Comparison of ENCODE assay signal across 9 cellular contexts in genomic region chr19:14765403-14765802, GRCh38. TPM values are rescaled to one million over a fixed set of nuclear protein-coding genes. Genes with fewer than 3 reads are reported as not detected.
DNase-seq lines count a peak whose midpoint lies in the region; ATAC-seq and TF ChIP-seq lines count a peak whose summit lies in the region.
"Not testable (repeated sequence)": the region's sequence is repeated elsewhere in the genome, so short reads cannot be mapped to it uniquely, and the experiment has no call there.
"Had no signal": no experiment of that assay in that cellular context is flagged by ENCODE, and none has a peak within 500 bp of the region (broad histone marks: within the 10 kb centered on the region; RNA-seq: fewer than 3 reads in every experiment).

No MANE protein-coding gene starts in this region.

- H3K27ac ChIP-seq in spleen, suprapubic skin: not testable (repeated sequence)

- DNase-seq in CD14-positive monocyte (ENCODE audit: low spot score); T-helper 17 cell; activated T-cell treated with anti-CD3 and anti-CD28 coated beads, Interleukin-2, amount 50 U/mL, for 24 hours; activated naive CD8-positive, alpha-beta T cell treated with anti-CD3 and anti-CD28 coated beads, Interleukin-2, amount 50 U/mL, for 24 hours; erythroblast (lab: John Stamatoyannopoulos, UW); naive thymus-derived CD8-positive, alpha-beta T cell: not testable (repeated sequence)
- DNase-seq in spleen: peak; percentile 27
- peak; percentile 41 to 56 for DNase-seq in suprapubic skin (ENCODE audit: low spot score in 2 of 2)

- H3K4me1 Mint-ChIP-seq in CD14-positive monocyte: peaks cover 18% of the 10 kb centered on the region
- not testable (repeated sequence) for H3K4me1 Mint-ChIP-seq in T-helper 17 cell; activated T-cell treated with anti-CD3 and anti-CD28 coated beads, Interleukin-2, amount 50 U/mL, for 24 hours (ENCODE audit: low read depth); activated naive CD8-positive, alpha-beta T cell treated with anti-CD3 and anti-CD28 coated beads, Interleukin-2, amount 50 U/mL, for 24 hours; naive thymus-derived CD8-positive, alpha-beta T cell

- H3K36me3 ChIP-seq in spleen: peaks cover 0 to 100% (median 6%) of the 10 kb centered on the region in 6 donors
- H3K36me3 ChIP-seq in suprapubic skin: not testable (repeated sequence)

- H3K4me3 Mint-ChIP-seq in CD14-positive monocyte; activated T-cell treated with anti-CD3 and anti-CD28 coated beads, Interleukin-2, amount 50 U/mL, for 24 hours; activated naive CD8-positive, alpha-beta T cell treated with anti-CD3 and anti-CD28 coated beads, Interleukin-2, amount 50 U/mL, for 24 hours; naive thymus-derived CD8-positive, alpha-beta T cell: not testable (repeated sequence)
- peak overlapping the region; percentile 76 for H3K4me3 Mint-ChIP-seq in T-helper 17 cell

- not testable (repeated sequence) for H3K4me1 ChIP-seq in spleen, suprapubic skin

- not testable (repeated sequence) for H3K27me3 Mint-ChIP-seq in CD14-positive monocyte (ENCODE audit: low read depth in 3 of 3); activated naive CD8-positive, alpha-beta T cell treated with anti-CD3 and anti-CD28 coated beads, Interleukin-2, amount 50 U/mL, for 24 hours
- H3K27me3 Mint-ChIP-seq in T-helper 17 cell: peaks cover 61% of the 10 kb centered on the region
- H3K27me3 Mint-ChIP-seq in activated T-cell treated with anti-CD3 and anti-CD28 coated beads, Interleukin-2, amount 50 U/mL, for 24 hours: peaks cover 44% of the 10 kb centered on the region
- peaks cover 7 to 40% (median 34%) of the 10 kb centered on the region in 5 donors for H3K27me3 Mint-ChIP-seq in naive thymus-derived CD8-positive, alpha-beta T cell

- peak; percentile 29 for TF ChIP-seq POLR2A in erythroblast (IDR thresholded peaks at IDR 0.05; ENCODE audit: low read length)
- not testable (repeated sequence) for TF ChIP-seq POLR2A in spleen (IDR thresholded peaks at IDR 0.05); suprapubic skin (IDR thresholded peaks at IDR 0.05)

- not testable (repeated sequence) for TF ChIP-seq CTCF in CD14-positive monocyte (IDR thresholded peaks at IDR 0.05); spleen (IDR thresholded peaks at IDR 0.05 in 8 of 11, conservative IDR thresholded peaks at IDR 0.05 in 3 of 11); suprapubic skin (IDR thresholded peaks at IDR 0.05)

- not testable (repeated sequence) for H3K4me3 ChIP-seq in spleen, suprapubic skin

- ATAC-seq in T-helper 17 cell: peak; percentile 63
- peak; percentile 23 for ATAC-seq in activated naive CD8-positive, alpha-beta T cell treated with anti-CD3 and anti-CD28 coated beads, Interleukin-2, amount 50 U/mL, for 24 hours
- peak; percentile 25 to 44 for ATAC-seq in naive thymus-derived CD8-positive, alpha-beta T cell

- 87 to 94% (median 90%) methylated on average over 4 to 15 of the region's 18 CpGs for WGBS in spleen, 5 donors
- WGBS in suprapubic skin: 90% methylated on average over 11 of the region's 18 CpGs

- H3K27me3 ChIP-seq in spleen (replicated peaks in 1 of 7): peaks cover 0 to 15% (median 0%) of the 10 kb centered on the region in 7 donors
- H3K27me3 ChIP-seq in suprapubic skin: not testable (repeated sequence)

- not testable (repeated sequence) for H3K9me3 ChIP-seq in T-helper 17 cell (ENCODE audit: control insufficient read depth, low read length, poor library complexity, severe bottlenecking); spleen; suprapubic skin

- not testable (repeated sequence) for H3K9me3 Mint-ChIP-seq in CD14-positive monocyte; activated T-cell treated with anti-CD3 and anti-CD28 coated beads, Interleukin-2, amount 50 U/mL, for 24 hours; activated naive CD8-positive, alpha-beta T cell treated with anti-CD3 and anti-CD28 coated beads, Interleukin-2, amount 50 U/mL, for 24 hours; naive thymus-derived CD8-positive, alpha-beta T cell

- H3K27ac Mint-ChIP-seq in CD14-positive monocyte: peak overlapping the region in 5 of 7 donors; percentile 13 to 76 (median 73)
- not testable (repeated sequence) for H3K27ac Mint-ChIP-seq in T-helper 17 cell; activated naive CD8-positive, alpha-beta T cell treated with anti-CD3 and anti-CD28 coated beads, Interleukin-2, amount 50 U/mL, for 24 hours
- H3K27ac Mint-ChIP-seq in activated T-cell treated with anti-CD3 and anti-CD28 coated beads, Interleukin-2, amount 50 U/mL, for 24 hours: peak overlapping the region; percentile 79
- H3K27ac Mint-ChIP-seq in naive thymus-derived CD8-positive, alpha-beta T cell: peak overlapping the region in 2 of 10 donors; percentile 43 to 89

- H3K36me3 Mint-ChIP-seq in CD14-positive monocyte: peaks cover 89 to 98% of the 10 kb centered on the region in 2 donors
- H3K36me3 Mint-ChIP-seq in T-helper 17 cell (ENCODE audit: low read depth); activated T-cell treated with anti-CD3 and anti-CD28 coated beads, Interleukin-2, amount 50 U/mL, for 24 hours (ENCODE audit: low read depth); activated naive CD8-positive, alpha-beta T cell treated with anti-CD3 and anti-CD28 coated beads, Interleukin-2, amount 50 U/mL, for 24 hours (ENCODE audit: low read depth); naive thymus-derived CD8-positive, alpha-beta T cell: not testable (repeated sequence)

- POLR2A ChIA-PET in naive thymus-derived CD8-positive, alpha-beta T cell (lab: Charles Lee): interaction anchor here (1.3 kb wide), 1 partner anchor 16 kb away, joined by 3 read pairs; no protein-coding TSS in a partner anchor

- intact Hi-C loops in CD14-positive monocyte (cut with micrococcal nuclease); spleen (cut with DNase I; ENCODE audit: low total_unique reads): not testable (repeated sequence)

- not testable (repeated sequence) for TF ChIP-seq EP300 in suprapubic skin (IDR thresholded peaks at IDR 0.05)

RNA-seq across cellular contexts. Expression of gene ADGRE2, which starts 13.0 kb away (rescaled TPM):
- polyA plus RNA-seq in CD14-positive monocyte (10 to 100 TPM; 13.1 to 47.6 TPM), spleen (1 to 10 TPM; 4.0 to 9.9 (median 6.0) TPM)
- total RNA-seq in T-helper 17 cell (10 to 100 TPM in 1 of 2 donors, 1 to 10 TPM in 1; 5.3 to 20.6 TPM), spleen (100 to 1,000 TPM in 4 of 7 donors, 10 to 100 TPM in 3; 58.0 to 183 (median 100) TPM), suprapubic skin (10 to 100 TPM in 3 of 4 donors, 1 to 10 TPM in 1; 8.1 to 14.3 (median 12.9) TPM)
- not detected for total RNA-seq in naive thymus-derived CD8-positive, alpha-beta T cell
- not detected for polyA plus RNA-seq in naive thymus-derived CD8-positive, alpha-beta T cell
- total RNA-seq: HT1080 had no signal

Comparison
In these comparisons a context has a peak if more than half of its experiments do, and no peak if none do; other contexts are left out.
1. RNA of gene ADGRE2, which starts 13.0 kb away (total RNA-seq): 58.0 to 183 TPM in spleen, 5.3 to 20.6 TPM in T-helper 17 cell and 8.1 to 14.3 TPM in suprapubic skin; not detected in naive thymus-derived CD8-positive, alpha-beta T cell; every median in the first group is over 4 times any median in the second.
2. Peak in every context shown above with its lines, with median percentiles within 50 percentile points of each other: ATAC-seq.